In genomic region chr2:218010116-218010837, GRCh38 we compare ENCODE assay signal across 9 cellular contexts. TPM values are rescaled to one million over a fixed set of nuclear protein-coding genes. Genes with fewer than 3 reads are reported as not detected.
A peak's percentile ranks its signal among the peaks of the same experiment; 100 is the strongest.
DNase-seq lines count a peak whose midpoint lies in the region; FAIRE-seq and TF ChIP-seq lines count a peak whose summit lies in the region.
"Had no signal": no experiment of that assay in that cellular context is flagged by ENCODE, and none has a peak within 500 bp of the region (broad histone marks: within the 10 kb centered on the region; RNA-seq: fewer than 3 reads in every experiment).

No MANE protein-coding gene starts in this region.

- peak overlapping the region; percentile 73 for H3K9ac ChIP-seq in astrocyte (ENCODE audit: low read length)
- H3K9ac ChIP-seq in iPS-18a (ENCODE audit: low read length) = no peak overlapping the region

- H3K4me1 Mint-ChIP-seq in astrocyte (ENCODE audit: low read depth, unreplicated experiment) = peaks cover 31% of the 10 kb centered on the region

- H3K79me2 ChIP-seq in PC-9 (ENCODE audit: low read depth) = no peaks in the 10 kb centered on the region
- H3K79me2 ChIP-seq in astrocyte (ENCODE audit: insufficient read depth, low read length) = no peaks in the 10 kb centered on the region

- H3K27me3 ChIP-seq in PC-9 (ENCODE audit: insufficient read depth, low read depth) (peaks cover 42% of the 10 kb centered on the region), astrocyte (ENCODE audit: insufficient read depth, low read length) (no peaks in the 10 kb centered on the region), iPS-18a (ENCODE audit: control insufficient read depth, insufficient read depth, low read length) (peaks cover 44% of the 10 kb centered on the region)

- H3K9me2 ChIP-seq in PC-9 (ENCODE audit: insufficient read depth) = no peaks in the 10 kb centered on the region

- peaks cover 2% of the 10 kb centered on the region for H3K36me3 Mint-ChIP-seq in astrocyte (ENCODE audit: low read depth, unreplicated experiment)

- peak; percentile 74 for FAIRE-seq in GM12891 (lab: Jason Lieb, UNC)
- FAIRE-seq in astrocyte (lab: Jason Lieb, UNC) = no peak

- H3K4me1 ChIP-seq in PC-9 (replicated peaks; ENCODE audit: insufficient read depth) (no peaks in the 10 kb centered on the region), astrocyte (ENCODE audit: insufficient read depth, low read length) (peaks cover 44% of the 10 kb centered on the region), iPS-18a (ENCODE audit: control insufficient read depth, low read depth, low read length) (peaks cover 6% of the 10 kb centered on the region)

- TF ChIP-seq POLR2A in GM12891 (IDR thresholded peaks at IDR 0.05; ENCODE audit: low read depth, low read length) = no peak

- intact Hi-C loops in PC-9 (cut with micrococcal nuclease; ENCODE audit: unreplicated experiment) = no loop called here

- no peak overlapping the region for H3K27ac Mint-ChIP-seq in astrocyte (ENCODE audit: unreplicated experiment)

- H3K36me3 ChIP-seq in PC-9 (ENCODE audit: low read depth) (no peaks in the 10 kb centered on the region), astrocyte (ENCODE audit: insufficient read depth, low read length) (no peaks in the 10 kb centered on the region), iPS-18a (ENCODE audit: control insufficient read depth, low read depth, low read length) (no peaks in the 10 kb centered on the region)

- no peak for TF ChIP-seq CTCF in PC-9 (conservative IDR thresholded peaks at IDR 0.05)
- peak; percentile 17 for TF ChIP-seq CTCF in astrocyte (IDR thresholded peaks at IDR 0.05; ENCODE audit: insufficient read depth, low read depth, low read length)

- H3K4me3 Mint-ChIP-seq in astrocyte (ENCODE audit: unreplicated experiment) = peak overlapping the region; percentile 87

- H3K27ac ChIP-seq in PC-9 (no peak overlapping the region), astrocyte (ENCODE audit: low read depth, low read length) (no peak overlapping the region), iPS-18a (ENCODE audit: low read length) (no peak overlapping the region), skin epidermis (peak overlapping the region in 15 of 21 experiments; percentile 6 to 76 (median 54))

- POLR2A ChIA-PET in PC-9 (lab: Charles Lee; ENCODE audit: unreplicated experiment) = no interaction called here

- DNase-seq in 8988T = peak; percentile 97
- peak; percentile 82 for DNase-seq in GM12891 (ENCODE audit: insufficient read length, low spot score)
- DNase-seq in PC-9 = peak in 1 of 2 experiments; percentile 54
- DNase-seq in astrocyte (ENCODE audit: low read depth) = no peak
- no peak for DNase-seq in occipital lobe (lab: John Stamatoyannopoulos, UW)
- no peak for DNase-seq in NCI-H187 treated with DMSO at 0.1 percent for 48 hours (lab: John Stamatoyannopoulos, UW)

- H3K27me3 Mint-ChIP-seq in astrocyte (ENCODE audit: low read depth, unreplicated experiment) = peaks cover 17% of the 10 kb centered on the region

- H3F3A ChIP-seq in PC-9 (ENCODE audit: insufficient read depth, low read depth) = no peaks in the 10 kb centered on the region

- no peaks in the 10 kb centered on the region for H3K9me3 ChIP-seq in PC-9 (ENCODE audit: insufficient read depth, low read depth)
- no peaks in the 10 kb centered on the region for H3K9me3 ChIP-seq in astrocyte (ENCODE audit: insufficient read depth, low read depth, low read length)
- H3K9me3 ChIP-seq in iPS-18a (ENCODE audit: control insufficient read depth, low read depth, low read length) = no peaks in the 10 kb centered on the region

- no peak overlapping the region for H2AFZ ChIP-seq in PC-9
- peak overlapping the region; percentile 74 for H2AFZ ChIP-seq in astrocyte (ENCODE audit: low read depth, low read length)

- H3K9me3 Mint-ChIP-seq in astrocyte (ENCODE audit: unreplicated experiment) = no peaks in the 10 kb centered on the region

- CTCF ChIA-PET in PC-9 (lab: Charles Lee) = interaction anchor here (0.5 kb wide), 1 partner anchor 228 kb away, joined by 8 read pairs; no protein-coding TSS in a partner anchor

- H3K4me2 ChIP-seq in PC-9 (peak overlapping the region; percentile 70), astrocyte (ENCODE audit: low read length) (peak overlapping the region; percentile 91)

- H4K20me1 ChIP-seq in PC-9 (ENCODE audit: insufficient read depth) = no peaks in the 10 kb centered on the region
- no peaks in the 10 kb centered on the region for H4K20me1 ChIP-seq in astrocyte (ENCODE audit: insufficient read depth, low read length)

- H3K4me3 ChIP-seq in PC-9 (peak overlapping the region; percentile 45; the same call in 1 of the 2 replicates), astrocyte (ENCODE audit: insufficient read depth, low read depth, low read length) (peak overlapping the region; percentile 60), iPS-18a (ENCODE audit: low read length) (peak overlapping the region; percentile 53), skin epidermis (peak overlapping the region; percentile 31 to 58 (median 41))

- BruUV-seq in PC-9 (replicated peaks; lab: Mats Ljungman, UMichigan) = no TSS peak

TF ChIP-seq in GM12891, 5 proteins besides CTCF, POLR2A, EP300 and RAD21:
- TF ChIP-seq POU2F2 (IDR thresholded peaks at IDR 0.05; ENCODE audit: low read depth, low read length) (no peak), SPI1 (IDR thresholded peaks at IDR 0.05; ENCODE audit: low read depth, low read length) (no peak), PAX5 (IDR thresholded peaks at IDR 0.05; ENCODE audit: insufficient read depth, low read length, severe bottlenecking) (no peak), TAF1 (IDR thresholded peaks at IDR 0.05; ENCODE audit: low read depth, low read length) (no peak), POLR2AphosphoS5 (IDR thresholded peaks at IDR 0.05; ENCODE audit: low read depth, low read length) (no peak)

RNA-seq across cellular contexts. Expression of gene TNS1, which starts 7.5 kb away (rescaled TPM):
- 1.7 TPM for polyA plus RNA-seq in GM12891 (2012; ENCODE audit: low read depth, missing spikeins)
- 5.5 and 6.0 TPM in 2 replicates for total RNA-seq in PC-9 (2021)
- total RNA-seq in astrocyte = 219 and 264 TPM in 2 replicates
- 3.1 TPM for total RNA-seq in occipital lobe

RNA-seq across cellular contexts. Expression of gene RUFY4, which starts 58.8 kb away (rescaled TPM):
- polyA plus RNA-seq in GM12891 (2012; ENCODE audit: low read depth, missing spikeins) = 6.0 TPM
- total RNA-seq in PC-9 (2021) (not detected in 2 replicates), astrocyte (not detected in 2 replicates), occipital lobe (0.78 TPM)
- total RNA-seq: renal cortical epithelial cell had no signal

Comparison
In these comparisons a context has a peak if more than half of its experiments do, and no peak if none do; other contexts are left out.
1. DNase-seq: peak in 8988T (single experiment) and GM12891 (single experiment); none in astrocyte (single experiment), occipital lobe (single experiment) and NCI-H187 treated with DMSO at 0.1 percent for 48 hours (single experiment).
2. H3K27ac ChIP-seq: peak in skin epidermis (15 of 21); none in PC-9 (single experiment), astrocyte (single experiment) and iPS-18a (single experiment).
3. RNA of gene TNS1, which starts 7.5 kb away (total RNA-seq): 219 to 264 TPM in astrocyte; 5.5 to 6.0 TPM in PC-9 and 3.1 TPM in occipital lobe (single experiment); every median in the first group is over 10 times any median in the second.
4. Peak in every context shown above with its lines, with median percentiles within 50 percentile points of each other: H3K4me3 ChIP-seq.